Comparison of ENCODE assay signal across 2 cellular contexts in the genomic region with DNA sequence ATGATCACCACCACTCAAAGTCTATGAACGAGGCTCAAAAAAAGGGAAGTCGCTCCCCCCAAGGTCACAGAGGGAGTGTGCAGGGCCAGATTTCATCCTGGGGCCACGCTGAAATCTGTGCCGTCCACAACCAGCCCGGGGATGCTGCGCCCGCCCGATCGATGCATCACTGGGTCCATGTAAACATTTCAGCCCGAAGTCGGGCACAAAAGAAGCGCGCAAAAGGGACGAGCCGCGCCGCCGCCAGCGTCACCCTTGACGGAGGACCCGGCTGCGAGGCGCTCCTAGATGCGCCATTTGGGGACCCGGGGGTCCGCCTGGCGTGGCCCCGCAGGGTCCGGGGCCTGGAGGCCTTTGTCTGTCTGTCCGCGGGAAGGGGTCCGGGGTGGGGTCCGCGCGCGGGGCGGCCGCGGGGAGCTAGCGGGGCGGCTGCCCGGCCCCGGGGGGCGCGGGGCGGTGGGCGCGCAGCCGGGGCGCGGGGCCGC.
TF ChIP-seq lines count a peak whose summit lies in the region.

No MANE protein-coding gene starts in this region.

TF ChIP-seq in HEK293, 187 proteins besides CTCF, POLR2A, EP300 and RAD21:
- TF ChIP-seq, protein P1, sequence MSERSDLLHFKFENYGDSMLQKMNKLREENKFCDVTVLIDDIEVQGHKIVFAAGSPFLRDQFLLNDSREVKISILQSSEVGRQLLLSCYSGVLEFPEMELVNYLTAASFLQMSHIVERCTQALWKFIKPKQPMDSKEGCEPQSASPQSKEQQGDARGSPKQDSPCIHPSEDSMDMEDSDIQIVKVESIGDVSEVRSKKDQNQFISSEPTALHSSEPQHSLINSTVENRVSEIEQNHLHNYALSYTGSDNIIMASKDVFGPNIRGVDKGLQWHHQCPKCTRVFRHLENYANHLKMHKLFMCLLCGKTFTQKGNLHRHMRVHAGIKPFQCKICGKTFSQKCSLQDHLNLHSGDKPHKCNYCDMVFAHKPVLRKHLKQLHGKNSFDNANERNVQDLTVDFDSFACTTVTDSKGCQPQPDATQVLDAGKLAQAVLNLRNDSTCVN (tag by site-specific recombination; optimal IDR thresholded peaks at IDR 0.05) = peak; percentile 62
- TF ChIP-seq ZBTB8A (tag by site-specific recombination; IDR thresholded peaks at IDR 0.05) (peak; percentile 96), ZNF664 (tag by site-specific recombination; IDR thresholded peaks at IDR 0.05) (peak; percentile 70; the same call in 1 of the 2 replicates), ZNF792 (tag by site-specific recombination; IDR thresholded peaks at IDR 0.05) (no peak), ZNF175 (tag by site-specific recombination; IDR thresholded peaks at IDR 0.05) (no peak), GFI1B (tag by site-specific recombination; IDR thresholded peaks at IDR 0.05) (peak; percentile 89), HOXA7 (CRISPR knock-in tag; IDR thresholded peaks at IDR 0.05; ENCODE audit: borderline replicate concordance) (no peak), ZSCAN23 (tag by site-specific recombination; IDR thresholded peaks at IDR 0.05) (no peak), ZNF23 (tag by site-specific recombination; IDR thresholded peaks at IDR 0.05; ENCODE audit: borderline replicate concordance) (no peak), ZNF335 (tag by site-specific recombination; conservative IDR thresholded peaks at IDR 0.05) (peak; percentile 90)
- TF ChIP-seq, protein P2, sequence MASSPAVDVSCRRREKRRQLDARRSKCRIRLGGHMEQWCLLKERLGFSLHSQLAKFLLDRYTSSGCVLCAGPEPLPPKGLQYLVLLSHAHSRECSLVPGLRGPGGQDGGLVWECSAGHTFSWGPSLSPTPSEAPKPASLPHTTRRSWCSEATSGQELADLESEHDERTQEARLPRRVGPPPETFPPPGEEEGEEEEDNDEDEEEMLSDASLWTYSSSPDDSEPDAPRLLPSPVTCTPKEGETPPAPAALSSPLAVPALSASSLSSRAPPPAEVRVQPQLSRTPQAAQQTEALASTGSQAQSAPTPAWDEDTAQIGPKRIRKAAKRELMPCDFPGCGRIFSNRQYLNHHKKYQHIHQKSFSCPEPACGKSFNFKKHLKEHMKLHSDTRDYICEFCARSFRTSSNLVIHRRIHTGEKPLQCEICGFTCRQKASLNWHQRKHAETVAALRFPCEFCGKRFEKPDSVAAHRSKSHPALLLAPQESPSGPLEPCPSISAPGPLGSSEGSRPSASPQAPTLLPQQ (tag by site-specific recombination; IDR thresholded peaks at IDR 0.05) = no peak
- TF ChIP-seq, protein P3, sequence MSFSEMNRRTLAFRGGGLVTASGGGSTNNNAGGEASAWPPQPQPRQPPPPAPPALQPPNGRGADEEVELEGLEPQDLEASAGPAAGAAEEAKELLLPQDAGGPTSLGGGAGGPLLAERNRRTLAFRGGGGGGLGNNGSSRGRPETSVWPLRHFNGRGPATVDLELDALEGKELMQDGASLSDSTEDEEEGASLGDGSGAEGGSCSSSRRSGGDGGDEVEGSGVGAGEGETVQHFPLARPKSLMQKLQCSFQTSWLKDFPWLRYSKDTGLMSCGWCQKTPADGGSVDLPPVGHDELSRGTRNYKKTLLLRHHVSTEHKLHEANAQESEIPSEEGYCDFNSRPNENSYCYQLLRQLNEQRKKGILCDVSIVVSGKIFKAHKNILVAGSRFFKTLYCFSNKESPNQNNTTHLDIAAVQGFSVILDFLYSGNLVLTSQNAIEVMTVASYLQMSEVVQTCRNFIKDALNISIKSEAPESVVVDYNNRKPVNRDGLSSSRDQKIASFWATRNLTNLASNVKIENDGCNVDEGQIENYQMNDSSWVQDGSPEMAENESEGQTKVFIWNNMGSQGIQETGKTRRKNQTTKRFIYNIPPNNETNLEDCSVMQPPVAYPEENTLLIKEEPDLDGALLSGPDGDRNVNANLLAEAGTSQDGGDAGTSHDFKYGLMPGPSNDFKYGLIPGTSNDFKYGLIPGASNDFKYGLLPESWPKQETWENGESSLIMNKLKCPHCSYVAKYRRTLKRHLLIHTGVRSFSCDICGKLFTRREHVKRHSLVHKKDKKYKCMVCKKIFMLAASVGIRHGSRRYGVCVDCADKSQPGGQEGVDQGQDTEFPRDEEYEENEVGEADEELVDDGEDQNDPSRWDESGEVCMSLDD (tag by site-specific recombination; IDR thresholded peaks at IDR 0.05) = 0 out of 2 replicates have a peak, but pooled peaks have one; percentile 14
- TF ChIP-seq, protein P4, sequence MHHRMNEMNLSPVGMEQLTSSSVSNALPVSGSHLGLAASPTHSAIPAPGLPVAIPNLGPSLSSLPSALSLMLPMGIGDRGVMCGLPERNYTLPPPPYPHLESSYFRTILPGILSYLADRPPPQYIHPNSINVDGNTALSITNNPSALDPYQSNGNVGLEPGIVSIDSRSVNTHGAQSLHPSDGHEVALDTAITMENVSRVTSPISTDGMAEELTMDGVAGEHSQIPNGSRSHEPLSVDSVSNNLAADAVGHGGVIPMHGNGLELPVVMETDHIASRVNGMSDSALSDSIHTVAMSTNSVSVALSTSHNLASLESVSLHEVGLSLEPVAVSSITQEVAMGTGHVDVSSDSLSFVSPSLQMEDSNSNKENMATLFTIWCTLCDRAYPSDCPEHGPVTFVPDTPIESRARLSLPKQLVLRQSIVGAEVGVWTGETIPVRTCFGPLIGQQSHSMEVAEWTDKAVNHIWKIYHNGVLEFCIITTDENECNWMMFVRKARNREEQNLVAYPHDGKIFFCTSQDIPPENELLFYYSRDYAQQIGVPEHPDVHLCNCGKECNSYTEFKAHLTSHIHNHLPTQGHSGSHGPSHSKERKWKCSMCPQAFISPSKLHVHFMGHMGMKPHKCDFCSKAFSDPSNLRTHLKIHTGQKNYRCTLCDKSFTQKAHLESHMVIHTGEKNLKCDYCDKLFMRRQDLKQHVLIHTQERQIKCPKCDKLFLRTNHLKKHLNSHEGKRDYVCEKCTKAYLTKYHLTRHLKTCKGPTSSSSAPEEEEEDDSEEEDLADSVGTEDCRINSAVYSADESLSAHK (tag by site-specific recombination; IDR thresholded peaks at IDR 0.05) = no peak
- TF ChIP-seq, protein P5, sequence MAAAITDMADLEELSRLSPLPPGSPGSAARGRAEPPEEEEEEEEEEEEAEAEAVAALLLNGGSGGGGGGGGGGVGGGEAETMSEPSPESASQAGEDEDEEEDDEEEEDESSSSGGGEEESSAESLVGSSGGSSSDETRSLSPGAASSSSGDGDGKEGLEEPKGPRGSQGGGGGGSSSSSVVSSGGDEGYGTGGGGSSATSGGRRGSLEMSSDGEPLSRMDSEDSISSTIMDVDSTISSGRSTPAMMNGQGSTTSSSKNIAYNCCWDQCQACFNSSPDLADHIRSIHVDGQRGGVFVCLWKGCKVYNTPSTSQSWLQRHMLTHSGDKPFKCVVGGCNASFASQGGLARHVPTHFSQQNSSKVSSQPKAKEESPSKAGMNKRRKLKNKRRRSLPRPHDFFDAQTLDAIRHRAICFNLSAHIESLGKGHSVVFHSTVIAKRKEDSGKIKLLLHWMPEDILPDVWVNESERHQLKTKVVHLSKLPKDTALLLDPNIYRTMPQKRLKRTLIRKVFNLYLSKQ (tag by site-specific recombination; IDR thresholded peaks at IDR 0.05; ENCODE audit: borderline replicate concordance) = no peak

TF ChIP-seq in endothelial cell of umbilical vein, 7 proteins besides CTCF, POLR2A, EP300 and RAD21:
- TF ChIP-seq JUN (IDR thresholded peaks at IDR 0.05; ENCODE audit: borderline replicate concordance, insufficient read depth, insufficient read length, low read depth) (no peak), FOS (IDR thresholded peaks at IDR 0.05; ENCODE audit: borderline replicate concordance, insufficient read depth, low read length) (no peak), POLR2AphosphoS5 (IDR thresholded peaks at IDR 0.05; ENCODE audit: insufficient read depth, low read depth, low read length) (no peak), MYC (IDR thresholded peaks at IDR 0.05; ENCODE audit: low read depth, low read length) (no peak), GATA2 (IDR thresholded peaks at IDR 0.05; ENCODE audit: insufficient read depth, insufficient read length, low read depth, low read length) (no peak)
TF ChIP-seq in endothelial cell of umbilical vein: peak in this region for 0.
